In genomic region chr5:177366528-177367322, GRCh38 we compare ENCODE assay signal across 8 cellular contexts. TPM values are rescaled to one million over a fixed set of nuclear protein-coding genes. Genes with fewer than 3 reads are reported as not detected.
DNase-seq lines count a peak whose midpoint lies in the region; ATAC-seq and TF ChIP-seq lines count a peak whose summit lies in the region.

No MANE protein-coding gene starts in this region.

- DNase-seq in AG10803 (ENCODE audit: low read depth): peak; percentile 77
- DNase-seq in NCI-H526 (lab: John Stamatoyannopoulos, UW): peak; percentile 46 to 91
- DNase-seq in esophagus squamous epithelium (lab: John Stamatoyannopoulos, UW): no peak
- DNase-seq in superior temporal gyrus (ENCODE audit: extremely low spot score): no peak
- DNase-seq in Ammon's horn (ENCODE audit: low spot score): no peak

- ATAC-seq in HG02981 (IDR thresholded peaks at IDR 0.05; ENCODE audit: unreplicated experiment) (no peak), GM21528 (IDR thresholded peaks at IDR 0.05; ENCODE audit: low FRiP score, unreplicated experiment) (no peak)

- H3K4me3 ChIP-seq in AG10803 (ENCODE audit: low read length): peak overlapping the region; percentile 57
- peak overlapping the region; percentile 27 to 60 (median 46) for H3K4me3 ChIP-seq in esophagus squamous epithelium
- peak overlapping the region; percentile 33 to 65 for H3K4me3 ChIP-seq in muscle layer of duodenum (ENCODE audit: low read depth in 1 of 2, low read length in 2 of 2)

- intact Hi-C loops in esophagus squamous epithelium (cut with DNase I): no loop called here

- TF ChIP-seq POLR2A in esophagus squamous epithelium (IDR thresholded peaks at IDR 0.05): peak in 1 of 4 donors; percentile 36

- H3K4me1 ChIP-seq in esophagus squamous epithelium (peaks cover 51 to 97% (median 66%) of the 10 kb centered on the region in 3 donors), muscle layer of duodenum (ENCODE audit: control insufficient read depth in 1 of 2, insufficient read depth in 2 of 2, low read length in 2 of 2) (peaks cover 13 to 34% of the 10 kb centered on the region in 2 donors)

- H3K27me3 ChIP-seq in esophagus squamous epithelium (no peaks in the 10 kb centered on the region), muscle layer of duodenum (ENCODE audit: low read depth, low read length) (no peaks in the 10 kb centered on the region)

- TF ChIP-seq CTCF in AG10803 (conservative IDR thresholded peaks at IDR 0.05; ENCODE audit: low read length) (no peak), esophagus squamous epithelium (IDR thresholded peaks at IDR 0.05) (no peak)

- H3K9me3 ChIP-seq in esophagus squamous epithelium (no peaks in the 10 kb centered on the region), muscle layer of duodenum (ENCODE audit: control insufficient read depth in 1 of 2, low read length in 2 of 2) (no peaks in the 10 kb centered on the region)

- peak overlapping the region; percentile 85 to 91 (median 89) for H3K27ac ChIP-seq in esophagus squamous epithelium
- H3K27ac ChIP-seq in muscle layer of duodenum (ENCODE audit: low read length): peak overlapping the region; percentile 80

- H3K36me3 ChIP-seq in esophagus squamous epithelium (no peaks in the 10 kb centered on the region), muscle layer of duodenum (ENCODE audit: control insufficient read depth in 1 of 2, insufficient read depth in 2 of 2, low read length in 2 of 2) (no peaks in the 10 kb centered on the region)

- 23 to 57% methylated on average over 7 to 10 of the region's 36 CpGs for WGBS in esophagus squamous epithelium, 2 donors

RNA-seq across cellular contexts. Expression of gene RGS14, which starts 9.0 kb away (rescaled TPM):
- total RNA-seq in esophagus squamous epithelium: 10 to 100 TPM; 32.7 to 37.8 (median 34.8) TPM

RNA-seq across cellular contexts. Expression of gene LMAN2, which starts 15.3 kb away (rescaled TPM):
- 100 to 1,000 TPM; 225 to 384 (median 257) TPM for total RNA-seq in esophagus squamous epithelium

RNA-seq across cellular contexts. Expression of gene SLC34A1, which starts 17.5 kb away (rescaled TPM):
- total RNA-seq in esophagus squamous epithelium: under 1 TPM; 0.15 to 0.47 (median 0.25) TPM

RNA-seq across cellular contexts. Expression of gene PFN3, which starts 33.7 kb away (rescaled TPM):
- total RNA-seq in esophagus squamous epithelium: 1 to 10 TPM in 1 of 4 donors, not detected in 3; 2.0 TPM

RNA-seq across cellular contexts. Expression of gene F12, which starts 42.6 kb away (rescaled TPM):
- total RNA-seq in esophagus squamous epithelium: 10 to 100 TPM; 10.7 to 25.4 (median 19.6) TPM

Comparison
In these comparisons a context has a peak if more than half of its experiments do, and no peak if none do; other contexts are left out.
1. DNase-seq: peak in AG10803 (single experiment) and NCI-H526 (2 of 2); none in esophagus squamous epithelium (single experiment), superior temporal gyrus (single experiment) and Ammon's horn (single experiment).
2. Peak in every context shown above with its lines, with median percentiles within 50 percentile points of each other: H3K4me3 ChIP-seq.